ENCODE assay signal across 20 cellular contexts in the genomic region with DNA sequence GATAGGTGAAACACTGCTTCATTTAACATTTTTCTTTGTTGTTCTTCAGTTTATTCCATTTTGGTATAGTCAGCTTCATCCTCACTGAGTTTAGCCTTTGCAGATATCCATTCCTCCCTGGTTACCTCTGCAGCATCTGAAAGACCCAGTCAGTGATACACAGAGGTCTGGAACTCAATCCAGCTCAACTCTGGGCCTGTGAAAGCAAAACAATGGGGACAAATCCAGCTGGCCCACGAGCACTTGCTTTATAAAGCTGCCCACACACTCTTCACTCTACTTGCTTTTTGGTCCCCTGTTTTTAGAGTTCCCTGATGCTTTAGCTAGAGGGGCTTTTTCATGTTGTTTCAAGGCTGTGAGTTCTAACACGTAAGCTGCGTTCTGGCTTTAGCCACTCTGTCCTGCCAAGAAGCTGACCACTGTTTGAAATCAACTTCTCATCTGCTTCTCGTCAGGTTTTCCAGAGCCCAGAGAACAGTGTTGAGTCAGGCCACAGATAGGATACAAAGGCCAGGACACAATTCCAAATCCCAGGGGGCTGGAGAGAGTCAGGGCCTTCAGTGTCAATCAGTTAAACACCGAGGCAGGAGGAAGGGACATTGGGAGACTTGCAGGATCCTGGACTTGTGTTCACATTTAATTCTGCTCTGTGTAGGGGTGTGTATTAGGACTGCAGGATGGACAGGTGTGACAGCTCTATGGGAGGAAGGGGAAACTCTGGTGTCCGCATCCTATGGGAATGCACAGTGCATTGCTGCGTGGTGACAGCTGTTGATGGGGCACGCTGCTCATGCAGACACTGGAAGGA.
DNase-seq lines count a peak whose midpoint lies in the region; ATAC-seq and TF ChIP-seq lines count a peak whose summit lies in the region.
"Had no signal": no experiment of that assay in that cellular context is flagged by ENCODE, and none has a peak within 500 bp of the region (broad histone marks: within the 10 kb centered on the region; RNA-seq: fewer than 3 reads in every experiment).

No MANE protein-coding gene starts in this region.

- no peaks in the 10 kb centered on the region for H3K27me3 ChIP-seq in neural progenitor cell
- H3K27me3 ChIP-seq: brain microvascular endothelial cell had no signal

- H3K9me3 Mint-ChIP-seq in neural progenitor cell, result no peaks in the 10 kb centered on the region
- H3K9me3 Mint-ChIP-seq: activated naive CD8-positive, alpha-beta T cell treated with anti-CD3 and anti-CD28 coated beads for 36 hours; activated T-cell treated with anti-CD3 and anti-CD28 coated beads, Interleukin-2, amount 50 U/mL, for 72 hours; stimulated activated naive CD8-positive, alpha-beta T cell treated with anti-CD3 and anti-CD28 coated beads, Interleukin-15, Interleukin-2, amounts not matched to agents 100 ng/mL and 50 ng/mL, for 24 hours; T-helper 2 cell treated with Interferon-gamma antibody and Interleukin-4, amounts not matched to agents 5 μg/mL and 100 μg/mL, for 36 hours had no signal

- ATAC-seq in HG02763 (IDR thresholded peaks at IDR 0.05; ENCODE audit: unreplicated experiment) (no peak), GM21447 (IDR thresholded peaks at IDR 0.05; ENCODE audit: unreplicated experiment) (no peak)
- ATAC-seq: activated CD4-positive, CD25-positive, alpha-beta regulatory T cell treated with anti-CD3 and anti-CD28 coated beads, Interleukin-2, amount 50 U/mL, for 24 hours; activated T-cell treated with anti-CD3 and anti-CD28 coated beads, Interleukin-2, amount 50 U/mL, for 72 hours had no signal

- peak overlapping the region; percentile 20 for H3K27ac ChIP-seq in neural progenitor cell
- H3K27ac ChIP-seq in temporal lobe (ENCODE audit: low read depth, low read length), result peak overlapping the region; percentile 29
- H3K27ac ChIP-seq: brain microvascular endothelial cell, epithelial cell of prostate had no signal

- DNase-seq in SK-N-DZ (ENCODE audit: low spot score) (peak; percentile 62), fibroblast of mammary gland (ENCODE audit: low read depth) (peak; percentile 63), neural progenitor cell (ENCODE audit: low spot score) (peak; percentile 42), NCI-H526 treated with DMSO at 0.1 percent for 48 hours (lab: John Stamatoyannopoulos, UW) (no peak)
- DNase-seq: activated naive CD8-positive, alpha-beta T cell treated with anti-CD3 and anti-CD28 coated beads for 36 hours; activated T-cell treated with anti-CD3 and anti-CD28 coated beads, Interleukin-2, amount 50 U/mL, for 72 hours; AML-193; brain microvascular endothelial cell; Kasumi-1; NCI-H1092 treated with DMSO at 0.1 percent for 48 hours; NCI-H748 treated with DMSO at 0.1 percent for 48 hours; OCI-M1; SIG-M5 had no signal

- H3K27ac Mint-ChIP-seq in neural progenitor cell, result peak overlapping the region; percentile 93
- H3K27ac Mint-ChIP-seq: activated naive CD8-positive, alpha-beta T cell treated with anti-CD3 and anti-CD28 coated beads for 36 hours; activated T-cell treated with anti-CD3 and anti-CD28 coated beads, Interleukin-2, amount 50 U/mL, for 72 hours; stimulated activated naive CD8-positive, alpha-beta T cell treated with anti-CD3 and anti-CD28 coated beads, Interleukin-15, Interleukin-2, amounts not matched to agents 100 ng/mL and 50 ng/mL, for 24 hours; T-helper 2 cell treated with Interferon-gamma antibody and Interleukin-4, amounts not matched to agents 5 μg/mL and 100 μg/mL, for 36 hours had no signal

- no peak for TF ChIP-seq CTCF in fibroblast of mammary gland (conservative IDR thresholded peaks at IDR 0.05; ENCODE audit: control insufficient read depth, insufficient read depth, low read depth, low read length)
- no peak for TF ChIP-seq CTCF in neural progenitor cell (IDR thresholded peaks at IDR 0.05)

- H3K4me3 Mint-ChIP-seq in neural progenitor cell, result no peak overlapping the region
- H3K4me3 Mint-ChIP-seq: activated naive CD8-positive, alpha-beta T cell treated with anti-CD3 and anti-CD28 coated beads for 36 hours; activated T-cell treated with anti-CD3 and anti-CD28 coated beads, Interleukin-2, amount 50 U/mL, for 72 hours; stimulated activated naive CD8-positive, alpha-beta T cell treated with anti-CD3 and anti-CD28 coated beads, Interleukin-15, Interleukin-2, amounts not matched to agents 100 ng/mL and 50 ng/mL, for 24 hours; T-helper 2 cell treated with Interferon-gamma antibody and Interleukin-4, amounts not matched to agents 5 μg/mL and 100 μg/mL, for 36 hours had no signal

- H3K9ac ChIP-seq in neural progenitor cell, result no peak overlapping the region

- peaks cover 40% of the 10 kb centered on the region for H3K4me1 Mint-ChIP-seq in neural progenitor cell
- H3K4me1 Mint-ChIP-seq: activated naive CD8-positive, alpha-beta T cell treated with anti-CD3 and anti-CD28 coated beads for 36 hours had no signal

- H4K20me1 ChIP-seq in neural progenitor cell (ENCODE audit: low read depth), result peaks cover 31% of the 10 kb centered on the region

- no peak overlapping the region for H3K4me3 ChIP-seq in fibroblast of mammary gland (ENCODE audit: control insufficient read depth, low read depth, low read length)
- H3K4me3 ChIP-seq in neural progenitor cell, result no peak overlapping the region

- H3K9me3 ChIP-seq in neural progenitor cell (ENCODE audit: low read depth), result no peaks in the 10 kb centered on the region

- H2AFZ ChIP-seq in neural progenitor cell (replicated peaks), result no peak overlapping the region

- peaks cover 46% of the 10 kb centered on the region for H3K79me2 ChIP-seq in neural progenitor cell (ENCODE audit: low read depth)

- peaks cover 5% of the 10 kb centered on the region for H3K36me3 Mint-ChIP-seq in neural progenitor cell
- H3K36me3 Mint-ChIP-seq: activated naive CD8-positive, alpha-beta T cell treated with anti-CD3 and anti-CD28 coated beads for 36 hours had no signal

- peaks cover 10% of the 10 kb centered on the region for H3F3A ChIP-seq in neural progenitor cell (ENCODE audit: low read depth)

- H3K4me2 ChIP-seq in neural progenitor cell, result peak overlapping the region; percentile 4

- peaks cover 2% of the 10 kb centered on the region for H3K27me3 Mint-ChIP-seq in neural progenitor cell (ENCODE audit: insufficient read depth, low read depth)
- H3K27me3 Mint-ChIP-seq: activated naive CD8-positive, alpha-beta T cell treated with anti-CD3 and anti-CD28 coated beads for 36 hours; stimulated activated naive CD8-positive, alpha-beta T cell treated with anti-CD3 and anti-CD28 coated beads, Interleukin-15, Interleukin-2, amounts not matched to agents 100 ng/mL and 50 ng/mL, for 24 hours had no signal

- no peaks in the 10 kb centered on the region for H3K36me3 ChIP-seq in neural progenitor cell
- H3K36me3 ChIP-seq: brain microvascular endothelial cell had no signal

- peaks cover 30% of the 10 kb centered on the region for H3K4me1 ChIP-seq in neural progenitor cell
